Comparison of ENCODE assay signal across 1 cellular context in the genomic region with DNA sequence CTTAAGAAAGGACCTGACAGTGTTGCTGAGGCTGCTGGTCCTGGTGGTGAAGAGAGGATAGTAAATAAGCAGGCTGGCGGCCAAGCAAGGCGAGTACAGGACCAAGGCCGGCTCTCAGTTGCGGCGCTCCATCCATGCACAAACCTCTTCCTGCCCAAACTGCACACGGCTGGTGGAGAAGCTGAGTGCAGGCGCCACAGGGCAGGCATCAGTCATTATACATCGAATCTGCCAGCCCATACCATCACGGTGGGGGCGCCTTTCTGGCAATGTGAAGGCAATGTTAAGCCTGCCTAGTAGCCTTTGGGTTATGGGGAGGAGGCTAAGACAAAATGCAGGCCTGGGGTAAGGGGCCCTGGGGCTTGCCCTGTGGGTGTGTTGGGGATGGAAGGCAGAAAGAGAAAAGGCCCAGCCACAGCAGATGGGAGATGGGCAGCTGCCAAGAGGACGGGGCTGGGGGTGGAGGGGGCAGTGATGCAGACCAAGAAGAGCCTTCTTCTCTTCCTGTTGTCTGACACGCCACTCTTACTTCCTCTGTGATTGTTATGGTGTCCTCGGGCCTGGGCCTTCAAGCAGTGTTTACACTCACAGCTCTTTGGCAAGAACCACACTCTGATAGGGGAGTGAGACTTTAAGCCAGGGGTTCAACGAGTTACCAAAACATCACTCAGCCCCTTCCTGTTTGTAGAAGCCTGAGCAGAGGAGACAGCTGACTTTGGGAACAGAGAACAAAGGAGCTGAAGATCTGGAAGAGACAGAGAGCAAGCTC.
TF ChIP-seq lines count a peak whose summit lies in the region.

No MANE protein-coding gene starts in this region.

TF ChIP-seq in H1, 55 proteins besides CTCF, POLR2A, EP300 and RAD21:
- TF ChIP-seq, protein P1, sequence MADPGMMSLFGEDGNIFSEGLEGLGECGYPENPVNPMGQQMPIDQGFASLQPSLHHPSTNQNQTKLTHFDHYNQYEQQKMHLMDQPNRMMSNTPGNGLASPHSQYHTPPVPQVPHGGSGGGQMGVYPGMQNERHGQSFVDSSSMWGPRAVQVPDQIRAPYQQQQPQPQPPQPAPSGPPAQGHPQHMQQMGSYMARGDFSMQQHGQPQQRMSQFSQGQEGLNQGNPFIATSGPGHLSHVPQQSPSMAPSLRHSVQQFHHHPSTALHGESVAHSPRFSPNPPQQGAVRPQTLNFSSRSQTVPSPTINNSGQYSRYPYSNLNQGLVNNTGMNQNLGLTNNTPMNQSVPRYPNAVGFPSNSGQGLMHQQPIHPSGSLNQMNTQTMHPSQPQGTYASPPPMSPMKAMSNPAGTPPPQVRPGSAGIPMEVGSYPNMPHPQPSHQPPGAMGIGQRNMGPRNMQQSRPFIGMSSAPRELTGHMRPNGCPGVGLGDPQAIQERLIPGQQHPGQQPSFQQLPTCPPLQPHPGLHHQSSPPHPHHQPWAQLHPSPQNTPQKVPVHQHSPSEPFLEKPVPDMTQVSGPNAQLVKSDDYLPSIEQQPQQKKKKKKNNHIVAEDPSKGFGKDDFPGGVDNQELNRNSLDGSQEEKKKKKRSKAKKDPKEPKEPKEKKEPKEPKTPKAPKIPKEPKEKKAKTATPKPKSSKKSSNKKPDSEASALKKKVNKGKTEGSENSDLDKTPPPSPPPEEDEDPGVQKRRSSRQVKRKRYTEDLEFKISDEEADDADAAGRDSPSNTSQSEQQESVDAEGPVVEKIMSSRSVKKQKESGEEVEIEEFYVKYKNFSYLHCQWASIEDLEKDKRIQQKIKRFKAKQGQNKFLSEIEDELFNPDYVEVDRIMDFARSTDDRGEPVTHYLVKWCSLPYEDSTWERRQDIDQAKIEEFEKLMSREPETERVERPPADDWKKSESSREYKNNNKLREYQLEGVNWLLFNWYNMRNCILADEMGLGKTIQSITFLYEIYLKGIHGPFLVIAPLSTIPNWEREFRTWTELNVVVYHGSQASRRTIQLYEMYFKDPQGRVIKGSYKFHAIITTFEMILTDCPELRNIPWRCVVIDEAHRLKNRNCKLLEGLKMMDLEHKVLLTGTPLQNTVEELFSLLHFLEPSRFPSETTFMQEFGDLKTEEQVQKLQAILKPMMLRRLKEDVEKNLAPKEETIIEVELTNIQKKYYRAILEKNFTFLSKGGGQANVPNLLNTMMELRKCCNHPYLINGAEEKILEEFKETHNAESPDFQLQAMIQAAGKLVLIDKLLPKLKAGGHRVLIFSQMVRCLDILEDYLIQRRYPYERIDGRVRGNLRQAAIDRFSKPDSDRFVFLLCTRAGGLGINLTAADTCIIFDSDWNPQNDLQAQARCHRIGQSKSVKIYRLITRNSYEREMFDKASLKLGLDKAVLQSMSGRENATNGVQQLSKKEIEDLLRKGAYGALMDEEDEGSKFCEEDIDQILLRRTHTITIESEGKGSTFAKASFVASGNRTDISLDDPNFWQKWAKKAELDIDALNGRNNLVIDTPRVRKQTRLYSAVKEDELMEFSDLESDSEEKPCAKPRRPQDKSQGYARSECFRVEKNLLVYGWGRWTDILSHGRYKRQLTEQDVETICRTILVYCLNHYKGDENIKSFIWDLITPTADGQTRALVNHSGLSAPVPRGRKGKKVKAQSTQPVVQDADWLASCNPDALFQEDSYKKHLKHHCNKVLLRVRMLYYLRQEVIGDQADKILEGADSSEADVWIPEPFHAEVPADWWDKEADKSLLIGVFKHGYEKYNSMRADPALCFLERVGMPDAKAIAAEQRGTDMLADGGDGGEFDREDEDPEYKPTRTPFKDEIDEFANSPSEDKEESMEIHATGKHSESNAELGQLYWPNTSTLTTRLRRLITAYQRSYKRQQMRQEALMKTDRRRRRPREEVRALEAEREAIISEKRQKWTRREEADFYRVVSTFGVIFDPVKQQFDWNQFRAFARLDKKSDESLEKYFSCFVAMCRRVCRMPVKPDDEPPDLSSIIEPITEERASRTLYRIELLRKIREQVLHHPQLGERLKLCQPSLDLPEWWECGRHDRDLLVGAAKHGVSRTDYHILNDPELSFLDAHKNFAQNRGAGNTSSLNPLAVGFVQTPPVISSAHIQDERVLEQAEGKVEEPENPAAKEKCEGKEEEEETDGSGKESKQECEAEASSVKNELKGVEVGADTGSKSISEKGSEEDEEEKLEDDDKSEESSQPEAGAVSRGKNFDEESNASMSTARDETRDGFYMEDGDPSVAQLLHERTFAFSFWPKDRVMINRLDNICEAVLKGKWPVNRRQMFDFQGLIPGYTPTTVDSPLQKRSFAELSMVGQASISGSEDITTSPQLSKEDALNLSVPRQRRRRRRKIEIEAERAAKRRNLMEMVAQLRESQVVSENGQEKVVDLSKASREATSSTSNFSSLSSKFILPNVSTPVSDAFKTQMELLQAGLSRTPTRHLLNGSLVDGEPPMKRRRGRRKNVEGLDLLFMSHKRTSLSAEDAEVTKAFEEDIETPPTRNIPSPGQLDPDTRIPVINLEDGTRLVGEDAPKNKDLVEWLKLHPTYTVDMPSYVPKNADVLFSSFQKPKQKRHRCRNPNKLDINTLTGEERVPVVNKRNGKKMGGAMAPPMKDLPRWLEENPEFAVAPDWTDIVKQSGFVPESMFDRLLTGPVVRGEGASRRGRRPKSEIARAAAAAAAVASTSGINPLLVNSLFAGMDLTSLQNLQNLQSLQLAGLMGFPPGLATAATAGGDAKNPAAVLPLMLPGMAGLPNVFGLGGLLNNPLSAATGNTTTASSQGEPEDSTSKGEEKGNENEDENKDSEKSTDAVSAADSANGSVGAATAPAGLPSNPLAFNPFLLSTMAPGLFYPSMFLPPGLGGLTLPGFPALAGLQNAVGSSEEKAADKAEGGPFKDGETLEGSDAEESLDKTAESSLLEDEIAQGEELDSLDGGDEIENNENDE (IDR thresholded peaks at IDR 0.05; ENCODE audit: insufficient replicate concordance, low read length), result no peak
- no peak for TF ChIP-seq SIX5 (IDR thresholded peaks at IDR 0.05; ENCODE audit: low read depth, low read length)
- no peak for TF ChIP-seq KDM5A (IDR thresholded peaks at IDR 0.05; ENCODE audit: low read length)
- TF ChIP-seq YY1 (IDR thresholded peaks at IDR 0.05; ENCODE audit: low read depth, low read length), result no peak
- no peak for TF ChIP-seq KDM1A (IDR thresholded peaks at IDR 0.05; ENCODE audit: borderline replicate concordance, low read length)
- no peak for TF ChIP-seq TEAD4 (IDR thresholded peaks at IDR 0.05; ENCODE audit: low read depth, low read length)
- TF ChIP-seq, protein P2, sequence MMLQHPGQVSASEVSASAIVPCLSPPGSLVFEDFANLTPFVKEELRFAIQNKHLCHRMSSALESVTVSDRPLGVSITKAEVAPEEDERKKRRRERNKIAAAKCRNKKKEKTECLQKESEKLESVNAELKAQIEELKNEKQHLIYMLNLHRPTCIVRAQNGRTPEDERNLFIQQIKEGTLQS (IDR thresholded peaks at IDR 0.05; ENCODE audit: insufficient read depth, low read depth, low read length), result no peak
- TF ChIP-seq SRF (IDR thresholded peaks at IDR 0.05; ENCODE audit: low read depth, low read length), result no peak
